ENCODE assay signal across 15 cellular contexts in the genomic region with DNA sequence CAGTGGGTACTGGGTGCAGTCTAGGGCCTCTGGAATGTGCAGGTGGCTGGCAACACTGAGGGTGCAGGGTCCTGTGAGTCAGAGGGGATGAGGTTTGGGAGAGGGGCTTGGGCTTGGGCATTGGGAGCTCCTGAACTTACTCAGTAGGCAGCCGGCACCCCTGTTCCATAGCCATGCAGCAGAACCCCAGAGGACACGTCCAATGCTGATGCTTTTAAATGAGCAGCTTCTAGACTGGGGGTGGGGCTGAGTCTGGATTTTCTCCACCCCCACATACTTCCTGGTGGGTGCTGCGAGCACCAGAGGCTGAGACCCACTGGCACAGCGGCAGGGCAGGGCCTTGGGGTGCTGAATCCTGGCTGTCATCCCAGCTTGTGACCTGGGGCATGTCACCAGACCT.
DNase-seq lines count a peak whose midpoint lies in the region; ATAC-seq and TF ChIP-seq lines count a peak whose summit lies in the region.
"Had no signal": no experiment of that assay in that cellular context is flagged by ENCODE, and none has a peak within 500 bp of the region (broad histone marks: within the 10 kb centered on the region; RNA-seq: fewer than 3 reads in every experiment).

No MANE protein-coding gene starts in this region.

- no peak overlapping the region for H4K91ac ChIP-seq in neuronal stem cell (ENCODE audit: low read depth, low read length, poor library complexity)

- no peak overlapping the region for H3K4me3 ChIP-seq in right atrium auricular region
- H3K4me3 ChIP-seq in HEK293 (ENCODE audit: low read depth, low read length): no peak overlapping the region
- no peak overlapping the region for H3K4me3 ChIP-seq in neuronal stem cell (ENCODE audit: low read length in 2 of 2)
- H3K4me3 ChIP-seq: GM12878, GM23248 had no signal

- no peak overlapping the region for H3K9ac ChIP-seq in neuronal stem cell (ENCODE audit: low read depth, low read length, poor library complexity)
- H3K9ac ChIP-seq: GM23248 had no signal

- WGBS in neuronal stem cell (ENCODE audit: extremely low coverage in 2 of 2, insufficient read length in 2 of 2, insufficient replicate concordance in 1 of 2), 2 donors: no CpG with 5 or more reads among the region's 4 CpGs

- H2BK15ac ChIP-seq in neuronal stem cell (ENCODE audit: low read length): no peak overlapping the region

- no peak overlapping the region for H2AFZ ChIP-seq in neuronal stem cell (ENCODE audit: low read length)
- H2AFZ ChIP-seq: GM23248 had no signal

- H3K14ac ChIP-seq in neuronal stem cell (ENCODE audit: low read length): no peak overlapping the region

- peak overlapping the region; percentile 8 for H3K18ac ChIP-seq in neuronal stem cell (ENCODE audit: low read length)

- no peaks in the 10 kb centered on the region for H3K36me3 ChIP-seq in right atrium auricular region
- peaks cover 0 to 3% of the 10 kb centered on the region in 2 experiments; a peak in 2 of 3 replicates for H3K36me3 ChIP-seq in HEK293 (ENCODE audit: control insufficient read depth in 2 of 2, insufficient read depth in 1 of 2, low read length in 2 of 2)
- no peaks in the 10 kb centered on the region for H3K36me3 ChIP-seq in neuronal stem cell (replicated peaks in 1 of 2; ENCODE audit: control insufficient read depth in 2 of 2, insufficient read depth in 2 of 2, low read length in 2 of 2)

- peak; percentile 15 for DNase-seq in left ventricle myocardium superior
- DNase-seq in right atrium auricular region (ENCODE audit: low spot score): no peak
- no peak for DNase-seq in neuronal stem cell (ENCODE audit: low spot score)
- DNase-seq in NCI-H1694 treated with DMSO at 0.1 percent for 48 hours (lab: John Stamatoyannopoulos, UW): no peak
- DNase-seq: C1 segment of cervical spinal cord; CD4-positive, alpha-beta memory T cell; DMS79; GM23248; HFFc6; IMR-90 had no signal

- H3K23ac ChIP-seq in neuronal stem cell (ENCODE audit: low read depth, low read length, poor library complexity): no peak overlapping the region

- H3K27ac ChIP-seq in right atrium auricular region (no peak overlapping the region), HEK293 (ENCODE audit: extremely low read depth, low read depth, low read length) (no peak overlapping the region), neuronal stem cell (replicated peaks; ENCODE audit: low read length) (no peak overlapping the region)
- H3K27ac ChIP-seq: GM23248, HL-60 had no signal

- H2AK5ac ChIP-seq in neuronal stem cell (ENCODE audit: low read depth, low read length): peak overlapping the region; percentile 12

- H3K4me2 ChIP-seq in neuronal stem cell (ENCODE audit: insufficient read depth, low read length, poor library complexity, severe bottlenecking): no peak overlapping the region

- no peak for TF ChIP-seq CTCF in right atrium auricular region (IDR thresholded peaks at IDR 0.05)
- TF ChIP-seq CTCF in HEK293 (tag by site-specific recombination; IDR thresholded peaks at IDR 0.05): no peak

- H3K79me1 ChIP-seq in neuronal stem cell (ENCODE audit: low read depth, low read length): peaks cover 2% of the 10 kb centered on the region

- H4K8ac ChIP-seq in neuronal stem cell (ENCODE audit: low read depth, low read length): no peak overlapping the region

- H2BK12ac ChIP-seq in neuronal stem cell (ENCODE audit: low read length): no peak overlapping the region

- intact Hi-C loops in left ventricle myocardium superior (cut with micrococcal nuclease): no loop called here

- no peak overlapping the region for H2BK5ac ChIP-seq in neuronal stem cell (ENCODE audit: low read length)

- POLR2A ChIA-PET in HEK293 (lab: Yijun Ruan, JAX): interaction anchor here (1.1 kb wide), 1 partner anchor 14 kb away, joined by 4 read pairs; no protein-coding TSS in a partner anchor

- ATAC-seq in left ventricle myocardium superior (no peak), HG02798 (IDR thresholded peaks at IDR 0.05; ENCODE audit: poor library complexity, unreplicated experiment) (no peak), GM18519 (IDR thresholded peaks at IDR 0.05; ENCODE audit: low FRiP score, unreplicated experiment) (no peak)
- ATAC-seq: GM12878 had no signal

- no peaks in the 10 kb centered on the region for H3K27me3 ChIP-seq in right atrium auricular region
- peaks cover 0 to 11% (median 0%) of the 10 kb centered on the region in 3 experiments for H3K27me3 ChIP-seq in neuronal stem cell (ENCODE audit: control insufficient read depth in 3 of 3, insufficient read depth in 3 of 3, low read depth in 1 of 3, low read length in 3 of 3)

- peaks cover 0 to 4% of the 10 kb centered on the region in 2 donors for H3K4me1 ChIP-seq in right atrium auricular region
- no peaks in the 10 kb centered on the region for H3K4me1 ChIP-seq in HEK293 (ENCODE audit: control insufficient read depth, insufficient read depth, low read length)
- no peaks in the 10 kb centered on the region for H3K4me1 ChIP-seq in neuronal stem cell (ENCODE audit: control insufficient read depth in 2 of 2, insufficient read depth in 1 of 2, low read depth in 1 of 2, low read length in 2 of 2)

- CTCF ChIA-PET in HEK293 (lab: Yijun Ruan, JAX): interaction anchor here (0.6 kb wide), 2 partner anchors 91 to 272 kb away, joined by 3 read pairs; no protein-coding TSS in a partner anchor

- H3K9me3 ChIP-seq in right atrium auricular region (no peaks in the 10 kb centered on the region), HEK293 (ENCODE audit: control insufficient read depth, insufficient read depth, low read depth, low read length) (no peaks in the 10 kb centered on the region), neuronal stem cell (replicated peaks in 1 of 2; ENCODE audit: control insufficient read depth in 2 of 2, insufficient read depth in 1 of 2, low read depth in 1 of 2, low read length in 2 of 2) (no peaks in the 10 kb centered on the region)

- H3K4ac ChIP-seq in neuronal stem cell (ENCODE audit: low read length): no peak overlapping the region

- no peak overlapping the region for H2BK120ac ChIP-seq in neuronal stem cell (ENCODE audit: low read depth, low read length)

TF ChIP-seq in HEK293, 187 proteins besides CTCF, POLR2A, EP300 and RAD21:
- peak; percentile 79; the same call in 1 of the 2 replicates for TF ChIP-seq ZNF664 (tag by site-specific recombination; IDR thresholded peaks at IDR 0.05)
- no peak for TF ChIP-seq ZNF292 (tag by site-specific recombination; IDR thresholded peaks at IDR 0.05; ENCODE audit: borderline replicate concordance, low read depth)
